In the genomic region with DNA sequence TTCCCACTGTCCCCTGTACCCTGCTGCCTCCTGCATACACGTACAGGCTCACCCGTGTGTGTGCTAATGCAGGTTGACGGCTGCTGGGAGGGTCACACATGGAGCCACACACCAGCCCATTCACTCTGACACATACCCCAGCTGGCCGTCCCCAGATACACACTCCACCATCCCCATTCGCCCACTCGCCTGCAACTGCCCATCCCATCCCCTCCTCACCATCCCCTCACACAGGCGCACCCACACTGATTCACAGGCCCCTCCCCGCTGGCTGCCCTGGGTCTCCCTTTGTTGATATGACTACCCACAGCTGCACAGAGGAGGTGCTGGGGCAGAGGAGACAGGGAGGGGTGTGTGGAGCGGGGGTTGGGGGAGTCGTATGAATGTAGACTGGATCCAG, we compare ENCODE assay signal across 2 cellular contexts.
A peak's percentile ranks its signal among the peaks of the same experiment; 100 is the strongest.
TF ChIP-seq lines count a peak whose summit lies in the region.

No MANE protein-coding gene starts in this region.

TF ChIP-seq in HEK293, 187 proteins besides CTCF, POLR2A, EP300 and RAD21:
- TF ChIP-seq ZNF23 (tag by site-specific recombination; IDR thresholded peaks at IDR 0.05; ENCODE audit: borderline replicate concordance), result no peak
- peak; percentile 89 for TF ChIP-seq ZFHX2 (tag by site-specific recombination; conservative IDR thresholded peaks at IDR 0.05)
- TF ChIP-seq, protein P1, sequence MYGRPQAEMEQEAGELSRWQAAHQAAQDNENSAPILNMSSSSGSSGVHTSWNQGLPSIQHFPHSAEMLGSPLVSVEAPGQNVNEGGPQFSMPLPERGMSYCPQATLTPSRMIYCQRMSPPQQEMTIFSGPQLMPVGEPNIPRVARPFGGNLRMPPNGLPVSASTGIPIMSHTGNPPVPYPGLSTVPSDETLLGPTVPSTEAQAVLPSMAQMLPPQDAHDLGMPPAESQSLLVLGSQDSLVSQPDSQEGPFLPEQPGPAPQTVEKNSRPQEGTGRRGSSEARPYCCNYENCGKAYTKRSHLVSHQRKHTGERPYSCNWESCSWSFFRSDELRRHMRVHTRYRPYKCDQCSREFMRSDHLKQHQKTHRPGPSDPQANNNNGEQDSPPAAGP (tag by site-specific recombination; IDR thresholded peaks at IDR 0.05), result 0 out of 2 replicates have a peak, but pooled peaks have one; percentile 58
- TF ChIP-seq ZIC2 (tag by site-specific recombination; IDR thresholded peaks at IDR 0.05), result peak; percentile 39
- no peak for TF ChIP-seq GFI1B (tag by site-specific recombination; IDR thresholded peaks at IDR 0.05)
- TF ChIP-seq ZNF174 (tag by site-specific recombination; IDR thresholded peaks at IDR 0.05), result no peak
- peak; percentile 95 for TF ChIP-seq EGR2 (tag by site-specific recombination; IDR thresholded peaks at IDR 0.05; ENCODE audit: low read depth)

TF ChIP-seq in SK-N-SH, 30 proteins besides CTCF, POLR2A, EP300 and RAD21:
- TF ChIP-seq GATA2 (CRISPR knock-in tag; IDR thresholded peaks at IDR 0.05) (peak; percentile 23; the same call in 1 of the 2 replicates), RCOR1 (IDR thresholded peaks at IDR 0.05; ENCODE audit: low read length) (no peak)
